ENCODE assay signal across 1 cellular context in the genomic region with DNA sequence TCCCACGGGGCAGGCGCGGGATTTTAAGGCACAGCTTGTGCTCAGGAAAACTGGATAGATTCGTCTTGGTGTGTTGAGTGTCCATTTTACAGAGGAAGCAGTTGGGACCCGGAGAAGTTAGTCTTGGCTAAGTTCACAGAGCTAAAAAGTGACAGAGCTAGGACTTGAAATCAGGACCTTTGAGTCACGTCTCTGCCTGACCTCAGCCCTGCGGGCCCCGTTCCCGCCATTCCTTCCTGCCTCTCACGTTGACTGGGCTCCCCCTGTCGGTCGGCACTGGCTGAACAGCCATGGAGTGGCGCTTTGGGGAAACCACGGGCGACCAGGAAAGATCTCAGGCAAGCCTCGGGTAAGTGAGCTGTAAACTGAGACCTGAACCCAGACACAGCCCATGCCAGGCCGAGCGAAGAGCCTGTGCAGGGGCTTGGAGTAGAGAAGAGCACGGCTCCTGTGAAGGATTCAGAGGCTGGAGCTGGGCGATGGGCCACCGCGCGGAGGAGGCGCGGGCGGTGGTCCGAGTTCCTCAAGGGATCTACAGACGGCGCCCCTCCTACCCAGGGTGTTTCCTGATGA.
A peak's percentile ranks its signal among the peaks of the same experiment; 100 is the strongest.
TF ChIP-seq lines count a peak whose summit lies in the region.

No MANE protein-coding gene starts in this region.

TF ChIP-seq in HepG2, 621 proteins besides CTCF, POLR2A, EP300 and RAD21 (continued from another document and continues in another):
- TF ChIP-seq ZNF704 (CRISPR knock-in tag; IDR thresholded peaks at IDR 0.05; ENCODE audit: borderline replicate concordance) (no peak), ZNF17 (CRISPR knock-in tag; IDR thresholded peaks at IDR 0.05) (no peak), TRAFD1 (CRISPR knock-in tag; IDR thresholded peaks at IDR 0.05; ENCODE audit: borderline replicate concordance) (no peak), NCOR1 (IDR thresholded peaks at IDR 0.05; ENCODE audit: borderline replicate concordance, low read length) (no peak), PATZ1 (CRISPR knock-in tag; IDR thresholded peaks at IDR 0.05) (no peak), NRL (CRISPR knock-in tag; IDR thresholded peaks at IDR 0.05; ENCODE audit: borderline replicate concordance) (no peak), ARNT (IDR thresholded peaks at IDR 0.05) (no peak), ZUFSP (CRISPR knock-in tag; IDR thresholded peaks at IDR 0.05; ENCODE audit: borderline replicate concordance) (no peak), ZNF879 (CRISPR knock-in tag; IDR thresholded peaks at IDR 0.05) (no peak), ATF7 (IDR thresholded peaks at IDR 0.05) (no peak), ATF7 (CRISPR knock-in tag; IDR thresholded peaks at IDR 0.05) (no peak), ZNF337 (CRISPR knock-in tag; IDR thresholded peaks at IDR 0.05; ENCODE audit: borderline replicate concordance, low read depth) (no peak), ZNF260 (CRISPR knock-in tag; IDR thresholded peaks at IDR 0.05; ENCODE audit: borderline replicate concordance, low read depth) (no peak), ZNF761 (CRISPR knock-in tag; conservative IDR thresholded peaks at IDR 0.05) (no peak), NR2C2 (CRISPR knock-in tag; IDR thresholded peaks at IDR 0.05; ENCODE audit: borderline replicate concordance) (no peak), NR2F1 (CRISPR knock-in tag; IDR thresholded peaks at IDR 0.05) (no peak), ERF (CRISPR knock-in tag; IDR thresholded peaks at IDR 0.05) (peak; percentile 48; the same call in 1 of the 2 replicates), ZNF850 (CRISPR knock-in tag; conservative IDR thresholded peaks at IDR 0.05) (no peak), ZFP62 (CRISPR knock-in tag; IDR thresholded peaks at IDR 0.05) (no peak), HNF4A (CRISPR knock-in tag; IDR thresholded peaks at IDR 0.05) (no peak), PLSCR1 (CRISPR knock-in tag; IDR thresholded peaks at IDR 0.05; ENCODE audit: borderline replicate concordance) (no peak), FOSL1 (CRISPR knock-in tag; IDR thresholded peaks at IDR 0.05; ENCODE audit: borderline replicate concordance) (no peak), GATA4 (IDR thresholded peaks at IDR 0.05; ENCODE audit: borderline replicate concordance, low read depth) (no peak), ZNF367 (CRISPR knock-in tag; IDR thresholded peaks at IDR 0.05; ENCODE audit: borderline replicate concordance) (no peak), ZC3H13 (CRISPR knock-in tag; IDR thresholded peaks at IDR 0.05) (no peak), KMT2A (CRISPR knock-in tag; IDR thresholded peaks at IDR 0.05) (no peak), ZKSCAN5 (CRISPR knock-in tag; IDR thresholded peaks at IDR 0.05) (no peak), TARDBP (CRISPR knock-in tag; IDR thresholded peaks at IDR 0.05) (no peak), HNRNPUL1 (IDR thresholded peaks at IDR 0.05; ENCODE audit: low read depth, low read length) (no peak), JDP2 (CRISPR knock-in tag; IDR thresholded peaks at IDR 0.05; ENCODE audit: borderline replicate concordance) (no peak), ZNF331 (CRISPR knock-in tag; IDR thresholded peaks at IDR 0.05) (peak; percentile 62; the same call in 1 of the 2 replicates), ZNF768 (CRISPR knock-in tag; IDR thresholded peaks at IDR 0.05) (no peak), ZFP1 (CRISPR knock-in tag; IDR thresholded peaks at IDR 0.05) (no peak), ZNF674 (CRISPR knock-in tag; IDR thresholded peaks at IDR 0.05; ENCODE audit: low read depth) (no peak), NR3C1 (CRISPR knock-in tag; IDR thresholded peaks at IDR 0.05) (no peak), RXRB (CRISPR knock-in tag; IDR thresholded peaks at IDR 0.05; ENCODE audit: borderline replicate concordance) (peak; percentile 59; the same call in 1 of the 2 replicates), RCOR2 (CRISPR knock-in tag; IDR thresholded peaks at IDR 0.05) (no peak; the same call in 1 of the 2 replicates), GATAD1 (CRISPR knock-in tag; IDR thresholded peaks at IDR 0.05) (peak; percentile 40; the same call in 1 of the 2 replicates), ZNF138 (CRISPR knock-in tag; IDR thresholded peaks at IDR 0.05; ENCODE audit: low read depth) (no peak), SSRP1 (CRISPR knock-in tag; IDR thresholded peaks at IDR 0.05) (no peak), ZFP36L1 (CRISPR knock-in tag; IDR thresholded peaks at IDR 0.05) (no peak)
- TF ChIP-seq, protein P1, sequence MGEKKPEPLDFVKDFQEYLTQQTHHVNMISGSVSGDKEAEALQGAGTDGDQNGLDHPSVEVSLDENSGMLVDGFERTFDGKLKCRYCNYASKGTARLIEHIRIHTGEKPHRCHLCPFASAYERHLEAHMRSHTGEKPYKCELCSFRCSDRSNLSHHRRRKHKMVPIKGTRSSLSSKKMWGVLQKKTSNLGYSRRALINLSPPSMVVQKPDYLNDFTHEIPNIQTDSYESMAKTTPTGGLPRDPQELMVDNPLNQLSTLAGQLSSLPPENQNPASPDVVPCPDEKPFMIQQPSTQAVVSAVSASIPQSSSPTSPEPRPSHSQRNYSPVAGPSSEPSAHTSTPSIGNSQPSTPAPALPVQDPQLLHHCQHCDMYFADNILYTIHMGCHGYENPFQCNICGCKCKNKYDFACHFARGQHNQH (CRISPR knock-in tag; IDR thresholded peaks at IDR 0.05), result 0 out of 2 replicates have a peak, but pooled peaks have one; percentile 52
- TF ChIP-seq, protein P2, sequence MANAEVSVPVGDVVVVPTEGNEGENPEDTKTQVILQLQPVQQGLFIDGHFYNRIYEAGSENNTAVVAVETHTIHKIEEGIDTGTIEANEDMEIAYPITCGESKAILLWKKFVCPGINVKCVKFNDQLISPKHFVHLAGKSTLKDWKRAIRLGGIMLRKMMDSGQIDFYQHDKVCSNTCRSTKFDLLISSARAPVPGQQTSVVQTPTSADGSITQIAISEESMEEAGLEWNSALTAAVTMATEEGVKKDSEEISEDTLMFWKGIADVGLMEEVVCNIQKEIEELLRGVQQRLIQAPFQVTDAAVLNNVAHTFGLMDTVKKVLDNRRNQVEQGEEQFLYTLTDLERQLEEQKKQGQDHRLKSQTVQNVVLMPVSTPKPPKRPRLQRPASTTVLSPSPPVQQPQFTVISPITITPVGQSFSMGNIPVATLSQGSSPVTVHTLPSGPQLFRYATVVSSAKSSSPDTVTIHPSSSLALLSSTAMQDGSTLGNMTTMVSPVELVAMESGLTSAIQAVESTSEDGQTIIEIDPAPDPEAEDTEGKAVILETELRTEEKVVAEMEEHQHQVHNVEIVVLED (CRISPR knock-in tag; IDR thresholded peaks at IDR 0.05; ENCODE audit: borderline replicate concordance), result no peak
- TF ChIP-seq, protein P3, sequence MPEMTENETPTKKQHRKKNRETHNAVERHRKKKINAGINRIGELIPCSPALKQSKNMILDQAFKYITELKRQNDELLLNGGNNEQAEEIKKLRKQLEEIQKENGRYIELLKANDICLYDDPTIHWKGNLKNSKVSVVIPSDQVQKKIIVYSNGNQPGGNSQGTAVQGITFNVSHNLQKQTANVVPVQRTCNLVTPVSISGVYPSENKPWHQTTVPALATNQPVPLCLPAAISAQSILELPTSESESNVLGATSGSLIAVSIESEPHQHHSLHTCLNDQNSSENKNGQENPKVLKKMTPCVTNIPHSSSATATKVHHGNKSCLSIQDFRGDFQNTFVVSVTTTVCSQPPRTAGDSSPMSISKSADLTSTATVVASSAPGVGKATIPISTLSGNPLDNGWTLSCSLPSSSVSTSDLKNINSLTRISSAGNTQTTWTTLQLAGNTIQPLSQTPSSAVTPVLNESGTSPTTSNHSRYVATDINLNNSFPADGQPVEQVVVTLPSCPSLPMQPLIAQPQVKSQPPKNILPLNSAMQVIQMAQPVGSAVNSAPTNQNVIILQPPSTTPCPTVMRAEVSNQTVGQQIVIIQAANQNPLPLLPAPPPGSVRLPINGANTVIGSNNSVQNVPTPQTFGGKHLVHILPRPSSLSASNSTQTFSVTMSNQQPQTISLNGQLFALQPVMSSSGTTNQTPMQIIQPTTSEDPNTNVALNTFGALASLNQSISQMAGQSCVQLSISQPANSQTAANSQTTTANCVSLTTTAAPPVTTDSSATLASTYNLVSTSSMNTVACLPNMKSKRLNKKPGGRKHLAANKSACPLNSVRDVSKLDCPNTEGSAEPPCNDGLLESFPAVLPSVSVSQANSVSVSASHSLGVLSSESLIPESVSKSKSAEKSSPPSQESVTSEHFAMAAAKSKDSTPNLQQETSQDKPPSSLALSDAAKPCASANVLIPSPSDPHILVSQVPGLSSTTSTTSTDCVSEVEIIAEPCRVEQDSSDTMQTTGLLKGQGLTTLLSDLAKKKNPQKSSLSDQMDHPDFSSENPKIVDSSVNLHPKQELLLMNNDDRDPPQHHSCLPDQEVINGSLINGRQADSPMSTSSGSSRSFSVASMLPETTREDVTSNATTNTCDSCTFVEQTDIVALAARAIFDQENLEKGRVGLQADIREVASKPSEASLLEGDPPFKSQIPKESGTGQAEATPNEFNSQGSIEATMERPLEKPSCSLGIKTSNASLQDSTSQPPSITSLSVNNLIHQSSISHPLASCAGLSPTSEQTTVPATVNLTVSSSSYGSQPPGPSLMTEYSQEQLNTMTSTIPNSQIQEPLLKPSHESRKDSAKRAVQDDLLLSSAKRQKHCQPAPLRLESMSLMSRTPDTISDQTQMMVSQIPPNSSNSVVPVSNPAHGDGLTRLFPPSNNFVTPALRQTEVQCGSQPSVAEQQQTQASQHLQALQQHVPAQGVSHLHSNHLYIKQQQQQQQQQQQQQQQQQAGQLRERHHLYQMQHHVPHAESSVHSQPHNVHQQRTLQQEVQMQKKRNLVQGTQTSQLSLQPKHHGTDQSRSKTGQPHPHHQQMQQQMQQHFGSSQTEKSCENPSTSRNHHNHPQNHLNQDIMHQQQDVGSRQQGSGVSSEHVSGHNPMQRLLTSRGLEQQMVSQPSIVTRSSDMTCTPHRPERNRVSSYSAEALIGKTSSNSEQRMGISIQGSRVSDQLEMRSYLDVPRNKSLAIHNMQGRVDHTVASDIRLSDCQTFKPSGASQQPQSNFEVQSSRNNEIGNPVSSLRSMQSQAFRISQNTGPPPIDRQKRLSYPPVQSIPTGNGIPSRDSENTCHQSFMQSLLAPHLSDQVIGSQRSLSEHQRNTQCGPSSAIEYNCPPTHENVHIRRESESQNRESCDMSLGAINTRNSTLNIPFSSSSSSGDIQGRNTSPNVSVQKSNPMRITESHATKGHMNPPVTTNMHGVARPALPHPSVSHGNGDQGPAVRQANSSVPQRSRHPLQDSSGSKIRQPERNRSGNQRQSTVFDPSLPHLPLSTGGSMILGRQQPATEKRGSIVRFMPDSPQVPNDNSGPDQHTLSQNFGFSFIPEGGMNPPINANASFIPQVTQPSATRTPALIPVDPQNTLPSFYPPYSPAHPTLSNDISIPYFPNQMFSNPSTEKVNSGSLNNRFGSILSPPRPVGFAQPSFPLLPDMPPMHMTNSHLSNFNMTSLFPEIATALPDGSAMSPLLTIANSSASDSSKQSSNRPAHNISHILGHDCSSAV (CRISPR knock-in tag; IDR thresholded peaks at IDR 0.05; ENCODE audit: borderline replicate concordance), result no peak
